8 cellular contexts compared by ENCODE assay signal in the genomic region with DNA sequence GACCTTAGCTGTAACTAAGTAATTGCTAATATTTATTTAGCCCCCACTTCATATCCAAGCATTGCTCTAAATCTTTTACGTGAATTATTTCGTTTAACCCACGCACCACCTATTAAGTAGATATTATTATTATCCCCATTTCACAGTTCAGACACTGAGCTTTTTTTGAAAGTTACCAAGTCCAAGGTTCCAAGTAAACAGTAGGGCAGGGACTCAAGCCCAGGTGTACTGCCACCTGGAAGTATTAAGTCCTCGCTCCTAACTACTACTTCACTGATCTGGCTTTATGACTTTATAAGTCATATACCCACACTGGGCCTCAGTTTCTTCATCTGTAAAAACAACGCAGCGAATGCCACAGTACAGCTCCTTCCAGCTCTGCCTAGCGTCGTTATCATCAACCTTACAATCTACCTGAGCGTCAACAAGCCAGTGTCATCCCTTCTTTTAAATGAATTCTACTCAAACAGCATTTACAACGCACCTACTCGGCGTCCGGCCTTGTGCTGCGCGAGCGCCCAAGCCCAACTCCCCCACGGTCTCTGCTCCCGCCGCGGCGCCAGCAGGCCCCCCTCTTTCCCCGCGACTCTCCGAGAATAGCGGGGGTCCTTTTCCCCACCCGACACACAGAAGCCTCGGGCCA. TPM values are rescaled to one million over a fixed set of nuclear protein-coding genes. Genes with fewer than 3 reads are reported as not detected.
DNase-seq lines count a peak whose midpoint lies in the region; ATAC-seq and TF ChIP-seq lines count a peak whose summit lies in the region.

No MANE protein-coding gene starts in this region.

- H3K27me3 ChIP-seq in SU-DHL-6 (ENCODE audit: low read length) (no peaks in the 10 kb centered on the region), duodenal mucosa (ENCODE audit: control insufficient read depth in 1 of 2, insufficient read depth in 2 of 2, low read length in 2 of 2) (no peaks in the 10 kb centered on the region), mesenchymal stem cell (ENCODE audit: control insufficient read depth in 1 of 2, insufficient read depth in 1 of 2, low read length in 2 of 2) (no peaks in the 10 kb centered on the region), suprapubic skin (no peaks in the 10 kb centered on the region)

- peak overlapping the region; percentile 59 for H4K91ac ChIP-seq in mesenchymal stem cell (ENCODE audit: low read length)

- H3K79me2 ChIP-seq in SU-DHL-6 (ENCODE audit: insufficient read depth, low read length) = peaks cover 56% of the 10 kb centered on the region

- H3K79me1 ChIP-seq in mesenchymal stem cell (replicated peaks; ENCODE audit: low read length, poor library complexity, severe bottlenecking) = peaks cover 2% of the 10 kb centered on the region

- H3K18ac ChIP-seq in mesenchymal stem cell (ENCODE audit: low read depth in 1 of 2, low read length in 2 of 2) = peak overlapping the region; percentile 81 to 97

- peak overlapping the region; percentile 75 for H3K27ac ChIP-seq in SU-DHL-6 (ENCODE audit: low read depth, low read length)
- H3K27ac ChIP-seq in duodenal mucosa (ENCODE audit: low read depth, low read length) = peak overlapping the region; percentile 88
- H3K27ac ChIP-seq in mesenchymal stem cell (ENCODE audit: low read length, poor library complexity, severe bottlenecking) = no peak overlapping the region
- H3K27ac ChIP-seq in suprapubic skin = peak overlapping the region; percentile 86

- peak overlapping the region in 1 of 2 experiments; percentile 97 for H3K14ac ChIP-seq in mesenchymal stem cell (ENCODE audit: low read length in 2 of 2)

- H3K4ac ChIP-seq in mesenchymal stem cell (ENCODE audit: low read depth in 1 of 2, low read length in 2 of 2) = peak overlapping the region; percentile 89 to 94

- H3F3A ChIP-seq in SU-DHL-6 (ENCODE audit: insufficient read depth) = peaks cover 13% of the 10 kb centered on the region; the same call in 1 of the 2 replicates

- TF ChIP-seq EP300 in suprapubic skin (IDR thresholded peaks at IDR 0.05) = no peak

- H3K4me3 ChIP-seq in SU-DHL-6 (ENCODE audit: insufficient read depth, low read length, poor library complexity, severe bottlenecking) (peak overlapping the region; percentile 83), duodenal mucosa (ENCODE audit: low read depth in 1 of 2, low read length in 2 of 2) (peak overlapping the region; percentile 77 to 96), mesenchymal stem cell (ENCODE audit: insufficient read depth in 1 of 2, low read depth in 1 of 2, low read length in 2 of 2) (peak overlapping the region; percentile 90 to 97), suprapubic skin (peak overlapping the region; percentile 93)

- DNase-seq in Right ventricle myocardium inferior (ENCODE audit: missing footprints) = no peak
- no peak for DNase-seq in cardiac septum (ENCODE audit: low spot score)
- DNase-seq in mesenchymal stem cell = peak; percentile 48
- DNase-seq in suprapubic skin (ENCODE audit: low spot score in 2 of 2) = no peak
- DNase-seq in cortex of kidney (lab: John Stamatoyannopoulos, UW) = no peak

- peak; percentile 8 for ATAC-seq in Right ventricle myocardium inferior
- peak; percentile 14 for ATAC-seq in HG03045 (IDR thresholded peaks at IDR 0.05; ENCODE audit: unreplicated experiment)

- peak overlapping the region; percentile 78 for H2BK120ac ChIP-seq in mesenchymal stem cell (ENCODE audit: low read depth, low read length)

- H4K20me1 ChIP-seq in SU-DHL-6 (ENCODE audit: low read depth, low read length) = peaks cover 6% of the 10 kb centered on the region; the same call in 1 of the 2 replicates

- H3K23ac ChIP-seq in mesenchymal stem cell (ENCODE audit: low read length in 2 of 2) = peak overlapping the region in 1 of 2 experiments; percentile 93

- H2BK15ac ChIP-seq in mesenchymal stem cell (ENCODE audit: low read depth, poor library complexity, severe bottlenecking) = peak overlapping the region; percentile 97

- intact Hi-C loops in Right ventricle myocardium inferior (cut with DNase I) = loop anchor here (1.0 to 5.0 kb wide), 4 partner anchors 49 to 148 kb away; a partner anchor contains a TSS
- intact Hi-C loops in cardiac septum (cut with DNase I) = loop anchor here (1.0 to 5.0 kb wide), 3 partner anchors 46 to 147 kb away; a partner anchor contains a TSS

- H3K9ac ChIP-seq in SU-DHL-6 (ENCODE audit: low read length) (peak overlapping the region; percentile 94), duodenal mucosa (ENCODE audit: low read depth in 1 of 2, low read length in 2 of 2) (peak overlapping the region; percentile 93 to 97), mesenchymal stem cell (ENCODE audit: low read length) (peak overlapping the region; percentile 94)

- TF ChIP-seq POLR2A in suprapubic skin (IDR thresholded peaks at IDR 0.05) = no peak

- peak overlapping the region in 1 of 2 experiments; percentile 95 for H2BK12ac ChIP-seq in mesenchymal stem cell (ENCODE audit: low read length in 2 of 2)

- H3K9me2 ChIP-seq in SU-DHL-6 (replicated peaks; ENCODE audit: insufficient read depth, low read length) = no peaks in the 10 kb centered on the region

- H2AK5ac ChIP-seq in mesenchymal stem cell (ENCODE audit: low read length, severe bottlenecking) = no peak overlapping the region

- peak overlapping the region; percentile 87 for H2BK5ac ChIP-seq in mesenchymal stem cell (ENCODE audit: low read depth, low read length, poor library complexity, severe bottlenecking)

- H3K9me3 ChIP-seq in SU-DHL-6 (ENCODE audit: insufficient read depth, low read length) (no peaks in the 10 kb centered on the region), duodenal mucosa (ENCODE audit: control insufficient read depth in 1 of 2, low read length in 2 of 2) (no peaks in the 10 kb centered on the region), mesenchymal stem cell (ENCODE audit: control insufficient read depth, low read length) (no peaks in the 10 kb centered on the region), suprapubic skin (no peaks in the 10 kb centered on the region)

- under 1% methylated on average over 27 of the region's 27 CpGs for WGBS in mesenchymal stem cell
- under 1% methylated on average over 23 of the region's 27 CpGs for WGBS in suprapubic skin

- H4K8ac ChIP-seq in mesenchymal stem cell (ENCODE audit: low read length) = peak overlapping the region; percentile 73

- H3K36me3 ChIP-seq in SU-DHL-6 (ENCODE audit: low read length) (no peaks in the 10 kb centered on the region), duodenal mucosa (ENCODE audit: control insufficient read depth in 1 of 2, insufficient read depth in 2 of 2, low read length in 2 of 2) (peaks cover 0 to 3% of the 10 kb centered on the region in 2 donors), mesenchymal stem cell (ENCODE audit: control insufficient read depth in 1 of 2, insufficient read depth in 2 of 2, low read depth in 1 of 2, low read length in 2 of 2) (no peaks in the 10 kb centered on the region), suprapubic skin (no peaks in the 10 kb centered on the region)

- TF ChIP-seq CTCF in SU-DHL-6 (IDR thresholded peaks at IDR 0.05; ENCODE audit: insufficient read depth, low read length, poor library complexity, severe bottlenecking) = no peak
- no peak for TF ChIP-seq CTCF in suprapubic skin (IDR thresholded peaks at IDR 0.05)

- H3K4me2 ChIP-seq in SU-DHL-6 (ENCODE audit: low read depth, low read length, poor library complexity, severe bottlenecking) (peak overlapping the region; percentile 91), mesenchymal stem cell (ENCODE audit: low read length, poor library complexity, severe bottlenecking) (peak overlapping the region; percentile 67)

- H3K4me1 ChIP-seq in duodenal mucosa (ENCODE audit: control insufficient read depth in 1 of 2, insufficient read depth in 2 of 2, low read length in 2 of 2) (peaks cover 19 to 33% of the 10 kb centered on the region in 2 donors), mesenchymal stem cell (ENCODE audit: control insufficient read depth, insufficient read depth, low read depth, low read length) (peaks cover 6% of the 10 kb centered on the region), suprapubic skin (peaks cover 24% of the 10 kb centered on the region)

- H2AFZ ChIP-seq in SU-DHL-6 (ENCODE audit: low read depth, low read length, severe bottlenecking) = peak overlapping the region; percentile 77
- H2AFZ ChIP-seq in mesenchymal stem cell (ENCODE audit: low read depth, low read length) = peak overlapping the region; percentile 91

RNA-seq across cellular contexts. Expression of a gene that starts 0.6 kb away (rescaled TPM):
- 17.4 TPM for total RNA-seq in Right ventricle myocardium inferior
- 18.2 TPM for total RNA-seq in cardiac septum
- 40.9 TPM for polyA plus RNA-seq in mesenchymal stem cell (2013, experiment 1 of 2)
- polyA plus RNA-seq in mesenchymal stem cell (2013, experiment 2 of 2) = 42.9 TPM
- 10 to 100 TPM; 30.1 to 72.3 (median 34.3) TPM for total RNA-seq in suprapubic skin

RNA-seq across cellular contexts. Expression of a gene that starts 48.6 kb away (rescaled TPM):
- 105 TPM for total RNA-seq in Right ventricle myocardium inferior
- 132 TPM for total RNA-seq in cardiac septum
- 55.3 TPM for polyA plus RNA-seq in mesenchymal stem cell (2013, experiment 1 of 2)
- 56.6 TPM for polyA plus RNA-seq in mesenchymal stem cell (2013, experiment 2 of 2)
- 10 to 100 TPM; 30.4 to 52.9 (median 36.4) TPM for total RNA-seq in suprapubic skin
